ENCODE assay signal across 11 cellular contexts in the genomic region with DNA sequence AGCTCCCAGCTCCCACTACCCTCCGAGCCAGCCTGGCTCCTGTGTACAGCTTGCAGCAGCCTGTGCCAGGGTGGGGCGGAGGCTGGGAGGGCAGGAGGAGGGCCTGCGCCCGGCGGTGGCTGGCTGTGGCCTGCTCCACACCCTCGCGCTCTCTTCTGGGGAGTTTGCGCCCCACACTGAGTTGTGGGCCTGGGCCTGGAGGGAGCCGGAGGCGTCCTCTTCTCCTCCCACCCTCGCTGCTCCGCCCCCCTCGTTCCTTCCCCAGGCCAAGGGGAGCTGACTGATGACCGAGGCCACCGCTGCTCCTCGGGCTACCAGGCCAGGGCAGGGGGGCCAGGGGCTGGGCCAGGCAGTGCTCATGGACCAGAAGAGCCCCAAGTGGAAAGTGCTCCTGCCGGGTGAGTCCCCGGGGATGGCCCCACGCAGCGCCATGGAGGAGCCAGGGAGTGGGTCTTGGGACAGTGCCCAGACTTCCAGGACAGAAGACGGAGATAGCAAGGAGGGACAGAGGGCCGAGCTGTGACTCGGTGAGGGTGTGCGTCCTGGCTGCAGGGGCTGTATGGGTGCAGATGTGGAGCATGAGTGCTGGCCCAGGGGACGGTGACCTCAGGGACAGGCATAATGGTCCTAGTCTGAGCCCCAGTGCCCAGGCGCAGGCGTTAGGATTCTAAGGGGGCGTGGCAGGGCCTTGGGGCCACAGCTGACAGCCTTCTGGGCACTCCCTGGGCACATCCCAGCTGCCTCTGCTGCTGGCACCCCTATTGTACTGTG.
DNase-seq lines count a peak whose midpoint lies in the region; ATAC-seq and TF ChIP-seq lines count a peak whose summit lies in the region.
"Had no signal": no experiment of that assay in that cellular context is flagged by ENCODE, and none has a peak within 500 bp of the region (broad histone marks: within the 10 kb centered on the region; RNA-seq: fewer than 3 reads in every experiment).

No MANE protein-coding gene starts in this region.

- H3K27me3 Mint-ChIP-seq in CD8-positive, alpha-beta T cell (ENCODE audit: low read depth): no peaks in the 10 kb centered on the region
- peaks cover 2 to 10% (median 6%) of the 10 kb centered on the region in 3 donors for H3K27me3 Mint-ChIP-seq in CD14-positive monocyte (ENCODE audit: low read depth in 3 of 3)

- ATAC-seq in CD8-positive, alpha-beta T cell: no peak

- peaks cover 68% of the 10 kb centered on the region for H3K4me1 ChIP-seq in muscle layer of colon (ENCODE audit: insufficient read depth, low read length)
- no peaks in the 10 kb centered on the region for H3K4me1 ChIP-seq in CD8-positive, alpha-beta T cell (ENCODE audit: insufficient read depth, low read length)

- no peaks in the 10 kb centered on the region for H3K36me3 Mint-ChIP-seq in CD8-positive, alpha-beta T cell
- H3K36me3 Mint-ChIP-seq in CD14-positive monocyte: no peaks in the 10 kb centered on the region
- H3K36me3 Mint-ChIP-seq: memory B cell had no signal

- H3K27ac Mint-ChIP-seq in CD8-positive, alpha-beta T cell: no peak overlapping the region
- H3K27ac Mint-ChIP-seq in CD14-positive monocyte: no peak overlapping the region
- H3K27ac Mint-ChIP-seq: memory B cell had no signal

- H3K4me3 Mint-ChIP-seq in CD8-positive, alpha-beta T cell: no peak overlapping the region
- H3K4me3 Mint-ChIP-seq in CD14-positive monocyte: no peak overlapping the region
- H3K4me3 Mint-ChIP-seq: memory B cell had no signal

- CTCF ChIA-PET in CD8-positive, alpha-beta T cell (lab: Charles Lee): interaction anchor here (0.7 to 2.5 kb wide), 4 partner anchors 18 to 67 kb away, joined by 3 to 7 read pairs (median 3); no protein-coding TSS in a partner anchor

- H3K27ac ChIP-seq in muscle layer of colon (ENCODE audit: low read depth, low read length): peak overlapping the region; percentile 79
- H3K27ac ChIP-seq in CD8-positive, alpha-beta T cell (ENCODE audit: low read depth, low read length): no peak overlapping the region

- H3K27me3 ChIP-seq in muscle layer of colon (ENCODE audit: control insufficient read depth in 1 of 2, insufficient read depth in 2 of 2, low read length in 2 of 2): no peaks in the 10 kb centered on the region
- H3K27me3 ChIP-seq in CD8-positive, alpha-beta T cell (ENCODE audit: insufficient read depth, low read length): no peaks in the 10 kb centered on the region

- H3K36me3 ChIP-seq in muscle layer of colon (ENCODE audit: insufficient read depth, low read length): no peaks in the 10 kb centered on the region
- no peaks in the 10 kb centered on the region for H3K36me3 ChIP-seq in CD8-positive, alpha-beta T cell (ENCODE audit: insufficient read depth, low read length)

- H3K9me3 ChIP-seq in muscle layer of colon (ENCODE audit: low read length): no peaks in the 10 kb centered on the region
- H3K9me3 ChIP-seq in CD8-positive, alpha-beta T cell (ENCODE audit: low read length): no peaks in the 10 kb centered on the region

- peak overlapping the region; percentile 58 for H3K9ac ChIP-seq in muscle layer of colon (ENCODE audit: low read length)

- POLR2A ChIA-PET in CD8-positive, alpha-beta T cell (lab: Charles Lee): no interaction called here

- no peak for TF ChIP-seq CTCF in CD8-positive, alpha-beta T cell (IDR thresholded peaks at IDR 0.05)
- no peak for TF ChIP-seq CTCF in CD14-positive monocyte (IDR thresholded peaks at IDR 0.05)

- no peaks in the 10 kb centered on the region for H3K9me3 Mint-ChIP-seq in CD8-positive, alpha-beta T cell
- H3K9me3 Mint-ChIP-seq in CD14-positive monocyte: no peaks in the 10 kb centered on the region
- H3K9me3 Mint-ChIP-seq: memory B cell had no signal

- DNase-seq in NCI-H2227 (lab: John Stamatoyannopoulos, UW; ENCODE audit: unreplicated experiment) (peak; percentile 9), NCI-H2227 treated with DMSO at 0.1 percent for 48 hours (lab: John Stamatoyannopoulos, UW) (no peak), epidermal melanocyte (ENCODE audit: insufficient read length, low spot score) (peak; percentile 42), SIG-M5 treated with dmso at 0.1 percent for 504 hours (lab: John Stamatoyannopoulos, UW; ENCODE audit: unreplicated experiment) (no peak), CD14-positive monocyte (ENCODE audit: low spot score) (no peak)
- DNase-seq in activated naive CD4-positive, alpha-beta T cell treated with Interleukin-2 at 50 U/mL for 16 hours: no peak
- no peak for DNase-seq in CD8-positive, alpha-beta T cell
- DNase-seq: activated effector memory CD4-positive, alpha-beta T cell treated with anti-CD3 and anti-CD28 coated beads, Interleukin-2, amount 50 U/mL, for 16 hours had no signal

- intact Hi-C loops in CD8-positive, alpha-beta T cell (cut with DNase I, micrococcal nuclease): loop anchor here (1.0 kb wide), 3 partner anchors 239 to 347 kb away; no protein-coding TSS in a partner anchor
- intact Hi-C loops in CD14-positive monocyte (cut with micrococcal nuclease): no loop called here

- H3K4me3 ChIP-seq in muscle layer of colon (ENCODE audit: low read depth in 1 of 2, low read length in 2 of 2): peak overlapping the region; percentile 5 to 46
- no peak overlapping the region for H3K4me3 ChIP-seq in CD8-positive, alpha-beta T cell (ENCODE audit: low read depth, low read length)
- H3K4me3 ChIP-seq: GM12878 had no signal

- no peaks in the 10 kb centered on the region for H3K4me1 Mint-ChIP-seq in CD8-positive, alpha-beta T cell (ENCODE audit: low read depth)
- peaks cover 11% of the 10 kb centered on the region for H3K4me1 Mint-ChIP-seq in CD14-positive monocyte
- H3K4me1 Mint-ChIP-seq: memory B cell had no signal

Comparison
In these comparisons a context has a peak if more than half of its experiments do, and no peak if none do; other contexts are left out.
1. DNase-seq: peak in NCI-H2227 (single experiment) and epidermal melanocyte (single experiment); none in NCI-H2227 treated with DMSO at 0.1 percent for 48 hours (single experiment), activated naive CD4-positive, alpha-beta T cell treated with Interleukin-2 at 50 U/mL for 16 hours (single experiment), SIG-M5 treated with dmso at 0.1 percent for 504 hours (single experiment), CD8-positive, alpha-beta T cell (0 of 7) and CD14-positive monocyte (single experiment).
2. intact Hi-C loops: an anchor here in CD8-positive, alpha-beta T cell (1.0 kb wide); none called in CD14-positive monocyte.